In genomic region chr4:48944252-48944651, GRCh38 we compare ENCODE assay signal across 10 cellular contexts. TPM values are rescaled to one million over a fixed set of nuclear protein-coding genes. Genes with fewer than 3 reads are reported as not detected.
DNase-seq lines count a peak whose midpoint lies in the region; ATAC-seq, FAIRE-seq and TF ChIP-seq lines count a peak whose summit lies in the region.
"Had no signal": no experiment of that assay in that cellular context is flagged by ENCODE, and none has a peak within 500 bp of the region (broad histone marks: within the 10 kb centered on the region; RNA-seq: fewer than 3 reads in every experiment).

No MANE protein-coding gene starts in this region.

- H3K4me3 Mint-ChIP-seq in activated T-cell treated with anti-CD3 and anti-CD28 coated beads, Interleukin-2, amount 50 U/mL, for 24 hours, result no peak overlapping the region

- no peak for FAIRE-seq in endothelial cell of umbilical vein (lab: Jason Lieb, UNC)

- H3K79me2 ChIP-seq in endothelial cell of umbilical vein (ENCODE audit: control insufficient read depth, insufficient read depth, low read length) (no peaks in the 10 kb centered on the region), smooth muscle cell (ENCODE audit: low read depth) (no peaks in the 10 kb centered on the region)

- no peak for TF ChIP-seq POLR2A in endothelial cell of umbilical vein (IDR thresholded peaks at IDR 0.05; ENCODE audit: low read depth, low read length)

- no peaks in the 10 kb centered on the region for H3K9me3 Mint-ChIP-seq in activated T-cell treated with anti-CD3 and anti-CD28 coated beads, Interleukin-2, amount 50 U/mL, for 24 hours

- no peaks in the 10 kb centered on the region for H3K9me3 ChIP-seq in endothelial cell of umbilical vein (replicated peaks; ENCODE audit: control insufficient read depth, insufficient read depth, low read length)
- no peaks in the 10 kb centered on the region for H3K9me3 ChIP-seq in smooth muscle cell (replicated peaks; ENCODE audit: low read depth)
- H3K9me3 ChIP-seq: HAP-1 had no signal

- TF ChIP-seq CTCF in endothelial cell of umbilical vein (IDR thresholded peaks at IDR 0.05; ENCODE audit: extremely low read depth in 1 of 2, insufficient read depth in 1 of 2, low read depth in 1 of 2, low read length in 2 of 2) (no peak), smooth muscle cell (IDR thresholded peaks at IDR 0.05; ENCODE audit: borderline replicate concordance, insufficient read depth, poor library complexity, severe bottlenecking) (no peak)

- no peak for ATAC-seq in HG03442 (IDR thresholded peaks at IDR 0.05; ENCODE audit: unreplicated experiment)

- H3K36me3 ChIP-seq in endothelial cell of umbilical vein (ENCODE audit: control insufficient read depth in 2 of 2, extremely low read depth in 1 of 2, insufficient read depth in 2 of 2, low read length in 2 of 2) (no peaks in the 10 kb centered on the region), smooth muscle cell (ENCODE audit: low read depth) (no peaks in the 10 kb centered on the region)
- H3K36me3 ChIP-seq: HAP-1 had no signal

- H3K4me2 ChIP-seq in endothelial cell of umbilical vein (ENCODE audit: insufficient read depth, low read length) (no peak overlapping the region), smooth muscle cell (no peak overlapping the region)

- intact Hi-C loops in endothelial cell of umbilical vein (cut with micrococcal nuclease), result loop anchor here (5.0 kb wide), 1 partner anchor 42 kb away; no protein-coding TSS in a partner anchor

- H2AFZ ChIP-seq in endothelial cell of umbilical vein (ENCODE audit: low read depth, low read length) (peak overlapping the region; percentile 50), smooth muscle cell (ENCODE audit: low read depth) (no peak overlapping the region)

- no peaks in the 10 kb centered on the region for H3F3A ChIP-seq in smooth muscle cell (ENCODE audit: low read depth)

- H3K27me3 Mint-ChIP-seq in activated T-cell treated with anti-CD3 and anti-CD28 coated beads, Interleukin-2, amount 50 U/mL, for 24 hours, result no peaks in the 10 kb centered on the region

- H3K9ac ChIP-seq in endothelial cell of umbilical vein (replicated peaks; ENCODE audit: extremely low read depth, insufficient read depth, low read length) (no peak overlapping the region), smooth muscle cell (ENCODE audit: low read depth) (no peak overlapping the region)

- H3K27me3 ChIP-seq in endothelial cell of umbilical vein (ENCODE audit: control insufficient read depth in 2 of 2, insufficient read depth in 2 of 2, low read length in 2 of 2) (peaks cover 0 to 6% of the 10 kb centered on the region in 2 experiments), smooth muscle cell (ENCODE audit: low read depth) (no peaks in the 10 kb centered on the region)

- CTCF ChIA-PET in endothelial cell of umbilical vein (lab: Charles Lee), result interaction anchor here (1.0 to 1.1 kb wide), 2 partner anchors 38 to 387 kb away, joined by 3 read pairs; partner anchors contain the start of gene OCIAD2

- H4K20me1 ChIP-seq in endothelial cell of umbilical vein (replicated peaks; ENCODE audit: control insufficient read depth, extremely low read depth, insufficient read depth, low read length) (no peaks in the 10 kb centered on the region), smooth muscle cell (ENCODE audit: low read depth) (no peaks in the 10 kb centered on the region)

- no peak overlapping the region for H3K4me3 ChIP-seq in endothelial cell of umbilical vein (replicated peaks in 1 of 3; ENCODE audit: insufficient read depth in 1 of 3, low read depth in 1 of 3, low read length in 3 of 3)
- no peak overlapping the region for H3K4me3 ChIP-seq in smooth muscle cell
- H3K4me3 ChIP-seq: HAP-1 had no signal

- H3K4me1 Mint-ChIP-seq in activated T-cell treated with anti-CD3 and anti-CD28 coated beads, Interleukin-2, amount 50 U/mL, for 24 hours (ENCODE audit: low read depth), result peaks cover 16% of the 10 kb centered on the region

- POLR2A ChIA-PET in endothelial cell of umbilical vein (lab: Charles Lee), result no interaction called here

- no TSS peak for BruUV-seq in endothelial cell of umbilical vein (replicated peaks; lab: Mats Ljungman, UMichigan)

- peak overlapping the region; percentile 9 for H3K27ac Mint-ChIP-seq in activated T-cell treated with anti-CD3 and anti-CD28 coated beads, Interleukin-2, amount 50 U/mL, for 24 hours

- WGBS in smooth muscle cell (ENCODE audit: low lambda C conversion rate), result 88% methylated on average over 8 of the region's 8 CpGs

- H3K36me3 Mint-ChIP-seq in activated T-cell treated with anti-CD3 and anti-CD28 coated beads, Interleukin-2, amount 50 U/mL, for 24 hours (ENCODE audit: low read depth), result no peaks in the 10 kb centered on the region

- dilution Hi-C loops in endothelial cell of umbilical vein (cut with MboI; ENCODE audit: extremely low pct_ligation_motif_present, low sequenced_read_pairs), result no loop called here

- no peak overlapping the region for H3K27ac ChIP-seq in endothelial cell of umbilical vein (ENCODE audit: insufficient read depth, low read depth, low read length)
- H3K27ac ChIP-seq in smooth muscle cell (ENCODE audit: low read depth), result peak overlapping the region; percentile 23

- H3K4me1 ChIP-seq in endothelial cell of umbilical vein (ENCODE audit: control insufficient read depth, extremely low read depth, insufficient read depth, low read length) (peaks cover 7% of the 10 kb centered on the region), smooth muscle cell (ENCODE audit: low read depth) (no peaks in the 10 kb centered on the region)

- no peaks in the 10 kb centered on the region for H3K9me1 ChIP-seq in endothelial cell of umbilical vein (replicated peaks; ENCODE audit: control insufficient read depth, extremely low read depth, insufficient read depth, low read length)

- no peak for DNase-seq in activated T-cell treated with anti-CD3 and anti-CD28 coated beads, Interleukin-2, amount 50 U/mL, for 24 hours
- DNase-seq in activated T-cell treated with anti-CD3 and anti-CD28 coated beads for 4 hours, result no peak
- DNase-seq in NCI-H226, result peak; percentile 89
- no peak for DNase-seq in endothelial cell of umbilical vein (ENCODE audit: low read depth, low spot score)
- DNase-seq in smooth muscle cell (lab: John Stamatoyannopoulos, UW; ENCODE audit: unreplicated experiment), result no peak
- DNase-seq in DMS 273 treated with DMSO at 0.1 percent for 48 hours (lab: John Stamatoyannopoulos, UW), result no peak
- DNase-seq in stimulated activated naive CD4-positive, alpha-beta T cell treated with Interleukin-2 at 50 U/mL for 16 hours (lab: John Stamatoyannopoulos, UW), result no peak

TF ChIP-seq in endothelial cell of umbilical vein, 7 proteins besides CTCF, POLR2A, EP300 and RAD21:
- TF ChIP-seq EZH2 (IDR thresholded peaks at IDR 0.05; ENCODE audit: borderline replicate concordance, low read depth, low read length, severe bottlenecking), result no peak
- no peak for TF ChIP-seq FOS (IDR thresholded peaks at IDR 0.05; ENCODE audit: borderline replicate concordance, insufficient read depth, low read length)
- TF ChIP-seq MAX (IDR thresholded peaks at IDR 0.05; ENCODE audit: insufficient read depth, insufficient read length), result no peak
- TF ChIP-seq JUN (IDR thresholded peaks at IDR 0.05; ENCODE audit: borderline replicate concordance, insufficient read depth, insufficient read length, low read depth), result no peak
- no peak for TF ChIP-seq MYC (IDR thresholded peaks at IDR 0.05; ENCODE audit: low read depth, low read length)
- no peak for TF ChIP-seq POLR2AphosphoS5 (IDR thresholded peaks at IDR 0.05; ENCODE audit: insufficient read depth, low read depth, low read length)
- no peak for TF ChIP-seq GATA2 (IDR thresholded peaks at IDR 0.05; ENCODE audit: insufficient read depth, insufficient read length, low read depth, low read length)
TF ChIP-seq in endothelial cell of umbilical vein: peak in this region for 0.

RNA-seq across cellular contexts. Expression of gene OCIAD2, which starts 37.7 kb away (rescaled TPM):
- 99.0 and 123 TPM in 2 replicates for total RNA-seq in endothelial cell of umbilical vein
- polyA plus RNA-seq in endothelial cell of umbilical vein, result 119 and 136 TPM in 2 replicates
- polyA plus RNA-seq in endothelial cell of umbilical vein (2011; cell fraction: cytosol; rRNA removed), result 181 and 189 TPM in 2 replicates
- 56.0 and 76.0 TPM in 2 replicates for polyA plus RNA-seq in endothelial cell of umbilical vein (2011; cell fraction: nucleus; rRNA removed)
- 118 and 161 TPM in 2 replicates for polyA plus RNA-seq in endothelial cell of umbilical vein (2012)
- 97.1 and 100 TPM in 2 replicates for polyA minus RNA-seq in endothelial cell of umbilical vein
- 8.6 TPM for polyA minus RNA-seq in endothelial cell of umbilical vein (2011; cell fraction: cytosol; rRNA and poly(A)+ RNA removed)
- 12.2 and 36.5 TPM in 2 replicates for polyA minus RNA-seq in endothelial cell of umbilical vein (2011; cell fraction: nucleus; rRNA and poly(A)+ RNA removed)
- total RNA-seq in smooth muscle cell, result 30.4 and 33.0 TPM in 2 replicates
- 45.1 and 104 TPM in 2 replicates for polyA plus RNA-seq in smooth muscle cell

RNA-seq across cellular contexts. Expression of gene CWH43, which starts 41.8 kb away (rescaled TPM):
- total RNA-seq in endothelial cell of umbilical vein (not detected in 2 replicates), smooth muscle cell (2.1 and 7.2 TPM in 2 replicates)
- polyA plus RNA-seq in endothelial cell of umbilical vein (not detected in 2 replicates), smooth muscle cell (0.50 and 0.83 TPM in 2 replicates)
- not detected in 2 replicates for polyA plus RNA-seq in endothelial cell of umbilical vein (2011; cell fraction: cytosol; rRNA removed)
- polyA plus RNA-seq in endothelial cell of umbilical vein (2011; cell fraction: nucleus; rRNA removed), result not detected in 2 replicates
- not detected in 2 replicates for polyA plus RNA-seq in endothelial cell of umbilical vein (2012)
- polyA minus RNA-seq in endothelial cell of umbilical vein, result not detected in 2 replicates
- polyA minus RNA-seq in endothelial cell of umbilical vein (2011; cell fraction: cytosol; rRNA and poly(A)+ RNA removed), result not detected
- polyA minus RNA-seq in endothelial cell of umbilical vein (2011; cell fraction: nucleus; rRNA and poly(A)+ RNA removed), result not detected in 2 replicates
- polyA plus RNA-seq: neural cell had no signal
